ENCODE assay signal across 2 cellular contexts in genomic region chr11:122852071-122852831, GRCh38.
TF ChIP-seq lines count a peak whose summit lies in the region.

No MANE protein-coding gene starts in this region.

TF ChIP-seq in GM23338, 12 proteins besides CTCF, POLR2A, EP300 and RAD21 (continued from another document):
- TF ChIP-seq EZH2phosphoT487 (IDR thresholded peaks at IDR 0.05; ENCODE audit: unreplicated experiment) (no peak), JUNB (IDR thresholded peaks at IDR 0.05; ENCODE audit: unreplicated experiment) (no peak), ZNF462 (CRISPR knock-in tag; IDR thresholded peaks at IDR 0.05) (no peak), REST (IDR thresholded peaks at IDR 0.05; ENCODE audit: unreplicated experiment) (no peak), STAT1 (IDR thresholded peaks at IDR 0.05; ENCODE audit: unreplicated experiment) (no peak), ZNF331 (CRISPR knock-in tag; IDR thresholded peaks at IDR 0.05; ENCODE audit: low read depth) (no peak), EZH2 (IDR thresholded peaks at IDR 0.05; ENCODE audit: low read depth, unreplicated experiment) (no peak), CREB1 (CRISPR knock-in tag; IDR thresholded peaks at IDR 0.05; ENCODE audit: low read depth) (no peak), ETS1 (IDR thresholded peaks at IDR 0.05) (no peak), POLR2AphosphoS5 (IDR thresholded peaks at IDR 0.05; ENCODE audit: low read depth) (no peak)

TF ChIP-seq in H1, 55 proteins besides CTCF, POLR2A, EP300 and RAD21 (continued from another document):
- TF ChIP-seq TAF7 (optimal IDR thresholded peaks at IDR 0.05; ENCODE audit: borderline replicate concordance, low read depth, low read length) (no peak), RNF2 (IDR thresholded peaks at IDR 0.05; ENCODE audit: borderline replicate concordance, low read depth, low read length, missing control alignments, poor library complexity, severe bottlenecking) (no peak), GABPA (IDR thresholded peaks at IDR 0.05; ENCODE audit: borderline replicate concordance, insufficient read depth, low read length) (no peak), NANOG (IDR thresholded peaks at IDR 0.05; ENCODE audit: insufficient read depth, low read depth, low read length, poor library complexity, severe bottlenecking) (no peak), YY1 (IDR thresholded peaks at IDR 0.05; ENCODE audit: low read depth, low read length) (no peak), TAF1 (IDR thresholded peaks at IDR 0.05; ENCODE audit: low read depth, low read length) (no peak), RBBP5 (IDR thresholded peaks at IDR 0.05; ENCODE audit: borderline replicate concordance, low read depth, low read length) (no peak), BCL11A (IDR thresholded peaks at IDR 0.05; ENCODE audit: low read depth in 2 of 2, low read length in 2 of 2) (no peak), ATF3 (IDR thresholded peaks at IDR 0.05; ENCODE audit: insufficient read depth, low read depth, low read length) (no peak), E2F6 (IDR thresholded peaks at IDR 0.05) (no peak), CHD2 (IDR thresholded peaks at IDR 0.05; ENCODE audit: low read length) (no peak), RFX5 (IDR thresholded peaks at IDR 0.05; ENCODE audit: borderline replicate concordance, low read depth, low read length) (no peak), EZH2 (IDR thresholded peaks at IDR 0.05; ENCODE audit: low read depth, low read length, severe bottlenecking) (no peak), MAFK (IDR thresholded peaks at IDR 0.05; ENCODE audit: low read depth, low read length) (no peak), HDAC6 (IDR thresholded peaks at IDR 0.05; ENCODE audit: low read depth, low read length) (no peak), TBP (IDR thresholded peaks at IDR 0.05; ENCODE audit: low read depth, low read length) (no peak), SP2 (IDR thresholded peaks at IDR 0.05; ENCODE audit: low read length) (no peak)
